ENCODE assay signal across 1 cellular context in the genomic region with DNA sequence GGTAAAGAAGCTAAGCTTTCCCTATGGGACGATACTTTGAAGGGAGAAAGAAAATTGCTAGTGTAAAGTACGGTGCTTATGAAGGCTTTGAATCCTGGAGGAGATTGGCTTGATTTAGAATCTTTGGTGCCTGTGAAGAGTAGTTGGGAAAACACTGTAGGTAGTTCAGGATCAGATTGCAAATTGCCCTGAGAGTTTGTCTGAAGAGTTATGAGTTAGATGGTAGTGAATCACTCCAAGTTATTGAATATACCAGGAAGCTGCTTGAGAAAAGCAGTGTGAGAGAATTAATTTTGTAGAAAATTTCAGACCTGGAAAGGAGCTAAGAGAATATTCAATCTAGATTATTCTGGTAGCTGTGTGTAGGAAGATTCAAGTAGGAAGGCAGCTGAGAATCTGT.
TF ChIP-seq lines count a peak whose summit lies in the region.

No MANE protein-coding gene starts in this region.

TF ChIP-seq in WTC11, 78 proteins besides CTCF, POLR2A, EP300 and RAD21 (continued from another document):
- TF ChIP-seq, protein P1, sequence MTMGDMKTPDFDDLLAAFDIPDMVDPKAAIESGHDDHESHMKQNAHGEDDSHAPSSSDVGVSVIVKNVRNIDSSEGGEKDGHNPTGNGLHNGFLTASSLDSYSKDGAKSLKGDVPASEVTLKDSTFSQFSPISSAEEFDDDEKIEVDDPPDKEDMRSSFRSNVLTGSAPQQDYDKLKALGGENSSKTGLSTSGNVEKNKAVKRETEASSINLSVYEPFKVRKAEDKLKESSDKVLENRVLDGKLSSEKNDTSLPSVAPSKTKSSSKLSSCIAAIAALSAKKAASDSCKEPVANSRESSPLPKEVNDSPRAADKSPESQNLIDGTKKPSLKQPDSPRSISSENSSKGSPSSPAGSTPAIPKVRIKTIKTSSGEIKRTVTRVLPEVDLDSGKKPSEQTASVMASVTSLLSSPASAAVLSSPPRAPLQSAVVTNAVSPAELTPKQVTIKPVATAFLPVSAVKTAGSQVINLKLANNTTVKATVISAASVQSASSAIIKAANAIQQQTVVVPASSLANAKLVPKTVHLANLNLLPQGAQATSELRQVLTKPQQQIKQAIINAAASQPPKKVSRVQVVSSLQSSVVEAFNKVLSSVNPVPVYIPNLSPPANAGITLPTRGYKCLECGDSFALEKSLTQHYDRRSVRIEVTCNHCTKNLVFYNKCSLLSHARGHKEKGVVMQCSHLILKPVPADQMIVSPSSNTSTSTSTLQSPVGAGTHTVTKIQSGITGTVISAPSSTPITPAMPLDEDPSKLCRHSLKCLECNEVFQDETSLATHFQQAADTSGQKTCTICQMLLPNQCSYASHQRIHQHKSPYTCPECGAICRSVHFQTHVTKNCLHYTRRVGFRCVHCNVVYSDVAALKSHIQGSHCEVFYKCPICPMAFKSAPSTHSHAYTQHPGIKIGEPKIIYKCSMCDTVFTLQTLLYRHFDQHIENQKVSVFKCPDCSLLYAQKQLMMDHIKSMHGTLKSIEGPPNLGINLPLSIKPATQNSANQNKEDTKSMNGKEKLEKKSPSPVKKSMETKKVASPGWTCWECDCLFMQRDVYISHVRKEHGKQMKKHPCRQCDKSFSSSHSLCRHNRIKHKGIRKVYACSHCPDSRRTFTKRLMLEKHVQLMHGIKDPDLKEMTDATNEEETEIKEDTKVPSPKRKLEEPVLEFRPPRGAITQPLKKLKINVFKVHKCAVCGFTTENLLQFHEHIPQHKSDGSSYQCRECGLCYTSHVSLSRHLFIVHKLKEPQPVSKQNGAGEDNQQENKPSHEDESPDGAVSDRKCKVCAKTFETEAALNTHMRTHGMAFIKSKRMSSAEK (CRISPR knock-in tag; IDR thresholded peaks at IDR 0.05; ENCODE audit: borderline replicate concordance): no peak
- TF ChIP-seq, protein P2, sequence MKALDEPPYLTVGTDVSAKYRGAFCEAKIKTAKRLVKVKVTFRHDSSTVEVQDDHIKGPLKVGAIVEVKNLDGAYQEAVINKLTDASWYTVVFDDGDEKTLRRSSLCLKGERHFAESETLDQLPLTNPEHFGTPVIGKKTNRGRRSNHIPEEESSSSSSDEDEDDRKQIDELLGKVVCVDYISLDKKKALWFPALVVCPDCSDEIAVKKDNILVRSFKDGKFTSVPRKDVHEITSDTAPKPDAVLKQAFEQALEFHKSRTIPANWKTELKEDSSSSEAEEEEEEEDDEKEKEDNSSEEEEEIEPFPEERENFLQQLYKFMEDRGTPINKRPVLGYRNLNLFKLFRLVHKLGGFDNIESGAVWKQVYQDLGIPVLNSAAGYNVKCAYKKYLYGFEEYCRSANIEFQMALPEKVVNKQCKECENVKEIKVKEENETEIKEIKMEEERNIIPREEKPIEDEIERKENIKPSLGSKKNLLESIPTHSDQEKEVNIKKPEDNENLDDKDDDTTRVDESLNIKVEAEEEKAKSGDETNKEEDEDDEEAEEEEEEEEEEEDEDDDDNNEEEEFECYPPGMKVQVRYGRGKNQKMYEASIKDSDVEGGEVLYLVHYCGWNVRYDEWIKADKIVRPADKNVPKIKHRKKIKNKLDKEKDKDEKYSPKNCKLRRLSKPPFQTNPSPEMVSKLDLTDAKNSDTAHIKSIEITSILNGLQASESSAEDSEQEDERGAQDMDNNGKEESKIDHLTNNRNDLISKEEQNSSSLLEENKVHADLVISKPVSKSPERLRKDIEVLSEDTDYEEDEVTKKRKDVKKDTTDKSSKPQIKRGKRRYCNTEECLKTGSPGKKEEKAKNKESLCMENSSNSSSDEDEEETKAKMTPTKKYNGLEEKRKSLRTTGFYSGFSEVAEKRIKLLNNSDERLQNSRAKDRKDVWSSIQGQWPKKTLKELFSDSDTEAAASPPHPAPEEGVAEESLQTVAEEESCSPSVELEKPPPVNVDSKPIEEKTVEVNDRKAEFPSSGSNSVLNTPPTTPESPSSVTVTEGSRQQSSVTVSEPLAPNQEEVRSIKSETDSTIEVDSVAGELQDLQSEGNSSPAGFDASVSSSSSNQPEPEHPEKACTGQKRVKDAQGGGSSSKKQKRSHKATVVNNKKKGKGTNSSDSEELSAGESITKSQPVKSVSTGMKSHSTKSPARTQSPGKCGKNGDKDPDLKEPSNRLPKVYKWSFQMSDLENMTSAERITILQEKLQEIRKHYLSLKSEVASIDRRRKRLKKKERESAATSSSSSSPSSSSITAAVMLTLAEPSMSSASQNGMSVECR (CRISPR knock-in tag; IDR thresholded peaks at IDR 0.05; ENCODE audit: borderline replicate concordance): no peak
- no peak for TF ChIP-seq FOXK1 (CRISPR knock-in tag; IDR thresholded peaks at IDR 0.05)
